ENCODE assay signal across 8 cellular contexts in genomic region chr1:54273092-54273836, GRCh38.
DNase-seq lines count a peak whose midpoint lies in the region; ATAC-seq lines count a peak whose summit lies in the region.

No MANE protein-coding gene starts in this region.

- no peaks in the 10 kb centered on the region for H3K9me3 Mint-ChIP-seq in stimulated activated naive CD8-positive, alpha-beta T cell treated with anti-CD3 and anti-CD28 coated beads, Interleukin-15, amount 100 ng/mL, for 72 hours

- H3K27me3 ChIP-seq in layer of hippocampus (ENCODE audit: control insufficient read depth, insufficient read depth, low read length): no peaks in the 10 kb centered on the region

- ATAC-seq in stimulated activated naive CD8-positive, alpha-beta T cell treated with anti-CD3 and anti-CD28 coated beads, Interleukin-15, amount 100 ng/mL, for 72 hours: peak; percentile 44
- no peak for ATAC-seq in HG02759 (IDR thresholded peaks at IDR 0.05; ENCODE audit: unreplicated experiment)
- no peak for ATAC-seq in GM21515 (IDR thresholded peaks at IDR 0.05; ENCODE audit: unreplicated experiment)

- no peaks in the 10 kb centered on the region for H3K27me3 Mint-ChIP-seq in stimulated activated naive CD8-positive, alpha-beta T cell treated with anti-CD3 and anti-CD28 coated beads, Interleukin-15, amount 100 ng/mL, for 72 hours

- H3K27ac ChIP-seq in layer of hippocampus (ENCODE audit: low read depth, low read length): peak overlapping the region; percentile 86

- no peak overlapping the region for H3K4me3 Mint-ChIP-seq in stimulated activated naive CD8-positive, alpha-beta T cell treated with anti-CD3 and anti-CD28 coated beads, Interleukin-15, amount 100 ng/mL, for 72 hours

- no peak overlapping the region for H3K27ac Mint-ChIP-seq in stimulated activated naive CD8-positive, alpha-beta T cell treated with anti-CD3 and anti-CD28 coated beads, Interleukin-15, amount 100 ng/mL, for 72 hours

- peaks cover 76% of the 10 kb centered on the region for H3K4me1 Mint-ChIP-seq in stimulated activated naive CD8-positive, alpha-beta T cell treated with anti-CD3 and anti-CD28 coated beads, Interleukin-15, amount 100 ng/mL, for 72 hours

- peak; percentile 84 for DNase-seq in EL
- DNase-seq in NCI-H2196 treated with DMSO at 0.1 percent for 48 hours (lab: John Stamatoyannopoulos, UW; ENCODE audit: unreplicated experiment): peak; percentile 81
- DNase-seq in cerebellar cortex (ENCODE audit: low spot score): peak; percentile 62
- DNase-seq in stimulated activated naive CD8-positive, alpha-beta T cell treated with anti-CD3 and anti-CD28 coated beads, Interleukin-15, amount 100 ng/mL, for 72 hours: no peak
- DNase-seq in HPDE6-E6E7 (ENCODE audit: extremely low spot score): no peak

Comparison
In these comparisons a context has a peak if more than half of its experiments do, and no peak if none do; other contexts are left out.
1. DNase-seq: peak in EL (single experiment), NCI-H2196 treated with DMSO at 0.1 percent for 48 hours (single experiment) and cerebellar cortex (single experiment); none in stimulated activated naive CD8-positive, alpha-beta T cell treated with anti-CD3 and anti-CD28 coated beads, Interleukin-15, amount 100 ng/mL, for 72 hours (0 of 2) and HPDE6-E6E7 (single experiment).